In the genomic region with DNA sequence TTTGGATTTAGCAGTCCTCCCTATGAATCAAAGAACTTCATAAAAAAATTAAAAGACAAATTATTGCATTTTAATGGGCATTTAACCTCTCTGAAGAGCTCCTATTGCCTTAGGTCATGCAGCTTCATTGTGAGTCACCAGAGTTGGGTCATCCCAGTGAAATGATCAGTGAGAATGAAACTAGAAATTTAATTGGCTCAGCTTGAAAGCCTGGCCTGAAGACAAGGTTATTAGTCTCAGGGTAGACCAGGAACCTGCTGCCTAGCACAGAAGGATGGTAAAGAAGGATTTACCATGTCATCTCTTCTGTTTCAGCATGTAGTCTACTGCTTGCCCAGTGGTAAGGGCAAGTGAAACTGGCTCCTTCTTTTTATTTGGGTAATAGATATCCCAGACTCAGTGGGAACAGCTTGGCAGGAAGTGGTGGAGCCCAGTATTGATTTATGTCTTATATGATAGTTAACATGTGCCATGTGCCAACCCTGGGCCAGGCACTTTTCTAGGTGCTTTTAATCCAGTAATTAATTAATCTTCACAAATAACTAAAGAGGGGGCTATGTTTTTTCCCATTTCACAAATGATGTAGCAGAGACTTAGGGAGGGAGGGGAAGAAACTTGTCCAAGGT, we compare ENCODE assay signal across 1 cellular context.
TF ChIP-seq lines count a peak whose summit lies in the region.

No MANE protein-coding gene starts in this region.

TF ChIP-seq in HEK293, 187 proteins besides CTCF, POLR2A, EP300 and RAD21 (continued from another document and continues in another):
- TF ChIP-seq, protein P1, sequence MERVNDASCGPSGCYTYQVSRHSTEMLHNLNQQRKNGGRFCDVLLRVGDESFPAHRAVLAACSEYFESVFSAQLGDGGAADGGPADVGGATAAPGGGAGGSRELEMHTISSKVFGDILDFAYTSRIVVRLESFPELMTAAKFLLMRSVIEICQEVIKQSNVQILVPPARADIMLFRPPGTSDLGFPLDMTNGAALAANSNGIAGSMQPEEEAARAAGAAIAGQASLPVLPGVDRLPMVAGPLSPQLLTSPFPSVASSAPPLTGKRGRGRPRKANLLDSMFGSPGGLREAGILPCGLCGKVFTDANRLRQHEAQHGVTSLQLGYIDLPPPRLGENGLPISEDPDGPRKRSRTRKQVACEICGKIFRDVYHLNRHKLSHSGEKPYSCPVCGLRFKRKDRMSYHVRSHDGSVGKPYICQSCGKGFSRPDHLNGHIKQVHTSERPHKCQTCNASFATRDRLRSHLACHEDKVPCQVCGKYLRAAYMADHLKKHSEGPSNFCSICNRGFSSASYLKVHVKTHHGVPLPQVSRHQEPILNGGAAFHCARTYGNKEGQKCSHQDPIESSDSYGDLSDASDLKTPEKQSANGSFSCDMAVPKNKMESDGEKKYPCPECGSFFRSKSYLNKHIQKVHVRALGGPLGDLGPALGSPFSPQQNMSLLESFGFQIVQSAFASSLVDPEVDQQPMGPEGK (tag by site-specific recombination; IDR thresholded peaks at IDR 0.05), result no peak
- no peak for TF ChIP-seq YY2 (tag by site-specific recombination; IDR thresholded peaks at IDR 0.05)
- TF ChIP-seq, protein P2, sequence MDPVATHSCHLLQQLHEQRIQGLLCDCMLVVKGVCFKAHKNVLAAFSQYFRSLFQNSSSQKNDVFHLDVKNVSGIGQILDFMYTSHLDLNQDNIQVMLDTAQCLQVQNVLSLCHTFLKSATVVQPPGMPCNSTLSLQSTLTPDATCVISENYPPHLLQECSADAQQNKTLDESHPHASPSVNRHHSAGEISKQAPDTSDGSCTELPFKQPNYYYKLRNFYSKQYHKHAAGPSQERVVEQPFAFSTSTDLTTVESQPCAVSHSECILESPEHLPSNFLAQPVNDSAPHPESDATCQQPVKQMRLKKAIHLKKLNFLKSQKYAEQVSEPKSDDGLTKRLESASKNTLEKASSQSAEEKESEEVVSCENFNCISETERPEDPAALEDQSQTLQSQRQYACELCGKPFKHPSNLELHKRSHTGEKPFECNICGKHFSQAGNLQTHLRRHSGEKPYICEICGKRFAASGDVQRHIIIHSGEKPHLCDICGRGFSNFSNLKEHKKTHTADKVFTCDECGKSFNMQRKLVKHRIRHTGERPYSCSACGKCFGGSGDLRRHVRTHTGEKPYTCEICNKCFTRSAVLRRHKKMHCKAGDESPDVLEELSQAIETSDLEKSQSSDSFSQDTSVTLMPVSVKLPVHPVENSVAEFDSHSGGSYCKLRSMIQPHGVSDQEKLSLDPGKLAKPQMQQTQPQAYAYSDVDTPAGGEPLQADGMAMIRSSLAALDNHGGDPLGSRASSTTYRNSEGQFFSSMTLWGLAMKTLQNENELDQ (tag by site-specific recombination; IDR thresholded peaks at IDR 0.05; ENCODE audit: low read depth), result no peak
- TF ChIP-seq, protein P3, sequence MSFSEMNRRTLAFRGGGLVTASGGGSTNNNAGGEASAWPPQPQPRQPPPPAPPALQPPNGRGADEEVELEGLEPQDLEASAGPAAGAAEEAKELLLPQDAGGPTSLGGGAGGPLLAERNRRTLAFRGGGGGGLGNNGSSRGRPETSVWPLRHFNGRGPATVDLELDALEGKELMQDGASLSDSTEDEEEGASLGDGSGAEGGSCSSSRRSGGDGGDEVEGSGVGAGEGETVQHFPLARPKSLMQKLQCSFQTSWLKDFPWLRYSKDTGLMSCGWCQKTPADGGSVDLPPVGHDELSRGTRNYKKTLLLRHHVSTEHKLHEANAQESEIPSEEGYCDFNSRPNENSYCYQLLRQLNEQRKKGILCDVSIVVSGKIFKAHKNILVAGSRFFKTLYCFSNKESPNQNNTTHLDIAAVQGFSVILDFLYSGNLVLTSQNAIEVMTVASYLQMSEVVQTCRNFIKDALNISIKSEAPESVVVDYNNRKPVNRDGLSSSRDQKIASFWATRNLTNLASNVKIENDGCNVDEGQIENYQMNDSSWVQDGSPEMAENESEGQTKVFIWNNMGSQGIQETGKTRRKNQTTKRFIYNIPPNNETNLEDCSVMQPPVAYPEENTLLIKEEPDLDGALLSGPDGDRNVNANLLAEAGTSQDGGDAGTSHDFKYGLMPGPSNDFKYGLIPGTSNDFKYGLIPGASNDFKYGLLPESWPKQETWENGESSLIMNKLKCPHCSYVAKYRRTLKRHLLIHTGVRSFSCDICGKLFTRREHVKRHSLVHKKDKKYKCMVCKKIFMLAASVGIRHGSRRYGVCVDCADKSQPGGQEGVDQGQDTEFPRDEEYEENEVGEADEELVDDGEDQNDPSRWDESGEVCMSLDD (tag by site-specific recombination; IDR thresholded peaks at IDR 0.05), result no peak
- TF ChIP-seq SP2 (tag by site-specific recombination; IDR thresholded peaks at IDR 0.05), result peak; percentile 22; the same call in 1 of the 2 replicates
- TF ChIP-seq ZNF132 (tag by site-specific recombination; IDR thresholded peaks at IDR 0.05; ENCODE audit: borderline replicate concordance), result no peak
- TF ChIP-seq, protein P4, sequence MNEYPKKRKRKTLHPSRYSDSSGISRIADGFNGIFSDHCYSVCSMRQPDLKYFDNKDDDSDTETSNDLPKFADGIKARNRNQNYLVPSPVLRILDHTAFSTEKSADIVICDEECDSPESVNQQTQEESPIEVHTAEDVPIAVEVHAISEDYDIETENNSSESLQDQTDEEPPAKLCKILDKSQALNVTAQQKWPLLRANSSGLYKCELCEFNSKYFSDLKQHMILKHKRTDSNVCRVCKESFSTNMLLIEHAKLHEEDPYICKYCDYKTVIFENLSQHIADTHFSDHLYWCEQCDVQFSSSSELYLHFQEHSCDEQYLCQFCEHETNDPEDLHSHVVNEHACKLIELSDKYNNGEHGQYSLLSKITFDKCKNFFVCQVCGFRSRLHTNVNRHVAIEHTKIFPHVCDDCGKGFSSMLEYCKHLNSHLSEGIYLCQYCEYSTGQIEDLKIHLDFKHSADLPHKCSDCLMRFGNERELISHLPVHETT (tag by site-specific recombination; IDR thresholded peaks at IDR 0.05), result 0 out of 2 replicates have a peak, but pooled peaks have one; percentile 16
- TF ChIP-seq ZNF629 (tag by site-specific recombination; IDR thresholded peaks at IDR 0.05), result peak; percentile 76
- no peak for TF ChIP-seq ZNF214 (tag by site-specific recombination; IDR thresholded peaks at IDR 0.05; ENCODE audit: borderline replicate concordance)
- TF ChIP-seq ZNF23 (tag by site-specific recombination; IDR thresholded peaks at IDR 0.05; ENCODE audit: borderline replicate concordance), result no peak
- no peak for TF ChIP-seq ZNF677 (tag by site-specific recombination; IDR thresholded peaks at IDR 0.05)
- 0 out of 2 replicates have a peak, but pooled peaks have one; percentile 20 for TF ChIP-seq ZBTB21 (tag by site-specific recombination; IDR thresholded peaks at IDR 0.05)
- no peak for TF ChIP-seq ZNF514 (tag by site-specific recombination; IDR thresholded peaks at IDR 0.05)
- no peak for TF ChIP-seq ZNF341 (tag by site-specific recombination; IDR thresholded peaks at IDR 0.05; ENCODE audit: low read depth)
- TF ChIP-seq REPIN1 (tag by site-specific recombination; IDR thresholded peaks at IDR 0.05; ENCODE audit: low read depth), result no peak
- TF ChIP-seq, protein P5, sequence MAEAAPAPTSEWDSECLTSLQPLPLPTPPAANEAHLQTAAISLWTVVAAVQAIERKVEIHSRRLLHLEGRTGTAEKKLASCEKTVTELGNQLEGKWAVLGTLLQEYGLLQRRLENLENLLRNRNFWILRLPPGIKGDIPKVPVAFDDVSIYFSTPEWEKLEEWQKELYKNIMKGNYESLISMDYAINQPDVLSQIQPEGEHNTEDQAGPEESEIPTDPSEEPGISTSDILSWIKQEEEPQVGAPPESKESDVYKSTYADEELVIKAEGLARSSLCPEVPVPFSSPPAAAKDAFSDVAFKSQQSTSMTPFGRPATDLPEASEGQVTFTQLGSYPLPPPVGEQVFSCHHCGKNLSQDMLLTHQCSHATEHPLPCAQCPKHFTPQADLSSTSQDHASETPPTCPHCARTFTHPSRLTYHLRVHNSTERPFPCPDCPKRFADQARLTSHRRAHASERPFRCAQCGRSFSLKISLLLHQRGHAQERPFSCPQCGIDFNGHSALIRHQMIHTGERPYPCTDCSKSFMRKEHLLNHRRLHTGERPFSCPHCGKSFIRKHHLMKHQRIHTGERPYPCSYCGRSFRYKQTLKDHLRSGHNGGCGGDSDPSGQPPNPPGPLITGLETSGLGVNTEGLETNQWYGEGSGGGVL (tag by site-specific recombination; IDR thresholded peaks at IDR 0.05), result no peak
- no peak for TF ChIP-seq ZNF138 (tag by site-specific recombination; IDR thresholded peaks at IDR 0.05; ENCODE audit: borderline replicate concordance)
- TF ChIP-seq GLI4 (tag by site-specific recombination; IDR thresholded peaks at IDR 0.05), result no peak
- no peak for TF ChIP-seq GLI2 (tag by site-specific recombination; IDR thresholded peaks at IDR 0.05; ENCODE audit: borderline replicate concordance, low read depth)
- TF ChIP-seq ZNF239 (tag by site-specific recombination; IDR thresholded peaks at IDR 0.05), result no peak
- TF ChIP-seq ZNF19 (tag by site-specific recombination; IDR thresholded peaks at IDR 0.05; ENCODE audit: low read depth), result no peak
- 0 out of 2 replicates have a peak, but pooled peaks have one; percentile 9 for TF ChIP-seq ZBTB48 (tag by site-specific recombination; IDR thresholded peaks at IDR 0.05)
- TF ChIP-seq ZNF792 (tag by site-specific recombination; IDR thresholded peaks at IDR 0.05), result no peak
- TF ChIP-seq, protein P6, sequence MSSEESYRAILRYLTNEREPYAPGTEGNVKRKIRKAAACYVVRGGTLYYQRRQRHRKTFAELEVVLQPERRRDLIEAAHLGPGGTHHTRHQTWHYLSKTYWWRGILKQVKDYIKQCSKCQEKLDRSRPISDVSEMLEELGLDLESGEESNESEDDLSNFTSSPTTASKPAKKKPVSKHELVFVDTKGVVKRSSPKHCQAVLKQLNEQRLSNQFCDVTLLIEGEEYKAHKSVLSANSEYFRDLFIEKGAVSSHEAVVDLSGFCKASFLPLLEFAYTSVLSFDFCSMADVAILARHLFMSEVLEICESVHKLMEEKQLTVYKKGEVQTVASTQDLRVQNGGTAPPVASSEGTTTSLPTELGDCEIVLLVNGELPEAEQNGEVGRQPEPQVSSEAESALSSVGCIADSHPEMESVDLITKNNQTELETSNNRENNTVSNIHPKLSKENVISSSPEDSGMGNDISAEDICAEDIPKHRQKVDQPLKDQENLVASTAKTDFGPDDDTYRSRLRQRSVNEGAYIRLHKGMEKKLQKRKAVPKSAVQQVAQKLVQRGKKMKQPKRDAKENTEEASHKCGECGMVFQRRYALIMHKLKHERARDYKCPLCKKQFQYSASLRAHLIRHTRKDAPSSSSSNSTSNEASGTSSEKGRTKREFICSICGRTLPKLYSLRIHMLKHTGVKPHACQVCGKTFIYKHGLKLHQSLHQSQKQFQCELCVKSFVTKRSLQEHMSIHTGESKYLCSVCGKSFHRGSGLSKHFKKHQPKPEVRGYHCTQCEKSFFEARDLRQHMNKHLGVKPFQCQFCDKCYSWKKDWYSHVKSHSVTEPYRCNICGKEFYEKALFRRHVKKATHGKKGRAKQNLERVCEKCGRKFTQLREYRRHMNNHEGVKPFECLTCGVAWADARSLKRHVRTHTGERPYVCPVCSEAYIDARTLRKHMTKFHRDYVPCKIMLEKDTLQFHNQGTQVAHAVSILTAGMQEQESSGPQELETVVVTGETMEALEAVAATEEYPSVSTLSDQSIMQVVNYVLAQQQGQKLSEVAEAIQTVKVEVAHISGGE (tag by site-specific recombination; conservative IDR thresholded peaks at IDR 0.05; ENCODE audit: low read depth), result no peak
- no peak for TF ChIP-seq ZNF785 (tag by site-specific recombination; IDR thresholded peaks at IDR 0.05)
- TF ChIP-seq, protein P7, sequence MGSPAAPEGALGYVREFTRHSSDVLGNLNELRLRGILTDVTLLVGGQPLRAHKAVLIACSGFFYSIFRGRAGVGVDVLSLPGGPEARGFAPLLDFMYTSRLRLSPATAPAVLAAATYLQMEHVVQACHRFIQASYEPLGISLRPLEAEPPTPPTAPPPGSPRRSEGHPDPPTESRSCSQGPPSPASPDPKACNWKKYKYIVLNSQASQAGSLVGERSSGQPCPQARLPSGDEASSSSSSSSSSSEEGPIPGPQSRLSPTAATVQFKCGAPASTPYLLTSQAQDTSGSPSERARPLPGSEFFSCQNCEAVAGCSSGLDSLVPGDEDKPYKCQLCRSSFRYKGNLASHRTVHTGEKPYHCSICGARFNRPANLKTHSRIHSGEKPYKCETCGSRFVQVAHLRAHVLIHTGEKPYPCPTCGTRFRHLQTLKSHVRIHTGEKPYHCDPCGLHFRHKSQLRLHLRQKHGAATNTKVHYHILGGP (tag by site-specific recombination; IDR thresholded peaks at IDR 0.05), result no peak
- no peak for TF ChIP-seq ZNF610 (tag by site-specific recombination; IDR thresholded peaks at IDR 0.05; ENCODE audit: borderline replicate concordance)
- no peak for TF ChIP-seq ZNF548 (tag by site-specific recombination; IDR thresholded peaks at IDR 0.05)
- TF ChIP-seq ZNF223 (tag by site-specific recombination; IDR thresholded peaks at IDR 0.05), result no peak
- TF ChIP-seq, protein P8, sequence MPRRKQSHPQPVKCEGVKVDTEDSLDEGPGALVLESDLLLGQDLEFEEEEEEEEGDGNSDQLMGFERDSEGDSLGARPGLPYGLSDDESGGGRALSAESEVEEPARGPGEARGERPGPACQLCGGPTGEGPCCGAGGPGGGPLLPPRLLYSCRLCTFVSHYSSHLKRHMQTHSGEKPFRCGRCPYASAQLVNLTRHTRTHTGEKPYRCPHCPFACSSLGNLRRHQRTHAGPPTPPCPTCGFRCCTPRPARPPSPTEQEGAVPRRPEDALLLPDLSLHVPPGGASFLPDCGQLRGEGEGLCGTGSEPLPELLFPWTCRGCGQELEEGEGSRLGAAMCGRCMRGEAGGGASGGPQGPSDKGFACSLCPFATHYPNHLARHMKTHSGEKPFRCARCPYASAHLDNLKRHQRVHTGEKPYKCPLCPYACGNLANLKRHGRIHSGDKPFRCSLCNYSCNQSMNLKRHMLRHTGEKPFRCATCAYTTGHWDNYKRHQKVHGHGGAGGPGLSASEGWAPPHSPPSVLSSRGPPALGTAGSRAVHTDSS (tag by site-specific recombination; IDR thresholded peaks at IDR 0.05), result no peak
- TF ChIP-seq TCF7L2 (IDR thresholded peaks at IDR 0.05; ENCODE audit: borderline replicate concordance, low read depth, low read length), result no peak
- TF ChIP-seq ZNF585B (tag by site-specific recombination; IDR thresholded peaks at IDR 0.05), result no peak
- no peak for TF ChIP-seq GLIS2 (tag by site-specific recombination; IDR thresholded peaks at IDR 0.05)
- TF ChIP-seq, protein P9, sequence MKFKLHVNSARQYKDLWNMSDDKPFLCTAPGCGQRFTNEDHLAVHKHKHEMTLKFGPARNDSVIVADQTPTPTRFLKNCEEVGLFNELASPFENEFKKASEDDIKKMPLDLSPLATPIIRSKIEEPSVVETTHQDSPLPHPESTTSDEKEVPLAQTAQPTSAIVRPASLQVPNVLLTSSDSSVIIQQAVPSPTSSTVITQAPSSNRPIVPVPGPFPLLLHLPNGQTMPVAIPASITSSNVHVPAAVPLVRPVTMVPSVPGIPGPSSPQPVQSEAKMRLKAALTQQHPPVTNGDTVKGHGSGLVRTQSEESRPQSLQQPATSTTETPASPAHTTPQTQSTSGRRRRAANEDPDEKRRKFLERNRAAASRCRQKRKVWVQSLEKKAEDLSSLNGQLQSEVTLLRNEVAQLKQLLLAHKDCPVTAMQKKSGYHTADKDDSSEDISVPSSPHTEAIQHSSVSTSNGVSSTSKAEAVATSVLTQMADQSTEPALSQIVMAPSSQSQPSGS (tag by site-specific recombination; IDR thresholded peaks at IDR 0.05; ENCODE audit: low read depth), result no peak
- no peak for TF ChIP-seq ZNF560 (tag by site-specific recombination; IDR thresholded peaks at IDR 0.05; ENCODE audit: borderline replicate concordance)
- TF ChIP-seq ZNF600 (tag by site-specific recombination; IDR thresholded peaks at IDR 0.05), result no peak
- TF ChIP-seq ZFP37 (tag by site-specific recombination; IDR thresholded peaks at IDR 0.05), result no peak
- TF ChIP-seq ZNF157 (tag by site-specific recombination; IDR thresholded peaks at IDR 0.05), result no peak
- TF ChIP-seq KLF16 (tag by site-specific recombination; IDR thresholded peaks at IDR 0.05), result no peak
- TF ChIP-seq ZNF248 (tag by site-specific recombination; IDR thresholded peaks at IDR 0.05), result no peak
- TF ChIP-seq RBAK (tag by site-specific recombination; IDR thresholded peaks at IDR 0.05), result no peak
- no peak for TF ChIP-seq KLF7 (tag by site-specific recombination; IDR thresholded peaks at IDR 0.05; ENCODE audit: borderline replicate concordance)
